ENCODE assay signal across 8 cellular contexts in genomic region chr3:41955192-41955591, GRCh38.
"Had no signal": no experiment of that assay in that cellular context is flagged by ENCODE, and none has a peak within 500 bp of the region (broad histone marks: within the 10 kb centered on the region; RNA-seq: fewer than 3 reads in every experiment).

No MANE protein-coding gene starts in this region.

- ATAC-seq: GM12878 had no signal

- DNase-seq: GDM1, GF-D8 had no signal

- FAIRE-seq: G401.6, GM12878, GM12891, GM12892, GM18507, GM19239 had no signal

- H3K4me3 ChIP-seq: GM12878 had no signal
